1 cellular context compared by ENCODE assay signal in genomic region chr4:168474660-168475320, GRCh38.
TF ChIP-seq lines count a peak whose summit lies in the region.

No MANE protein-coding gene starts in this region.

TF ChIP-seq in HCT116, 20 proteins besides CTCF, POLR2A, EP300 and RAD21 (continued from another document):
- no peak for TF ChIP-seq YY1 (IDR thresholded peaks at IDR 0.05; ENCODE audit: extremely low read depth, insufficient replicate concordance, low read depth, low read length)
- TF ChIP-seq JUND (IDR thresholded peaks at IDR 0.05) = no peak
- TF ChIP-seq TCF7L2 (IDR thresholded peaks at IDR 0.05; ENCODE audit: borderline replicate concordance, extremely low read depth, insufficient read depth, insufficient read length) = no peak
- no peak for TF ChIP-seq ZFX (IDR thresholded peaks at IDR 0.05)
- no peak for TF ChIP-seq EZH2phosphoT487 (IDR thresholded peaks at IDR 0.05; ENCODE audit: borderline replicate concordance)
- no peak for TF ChIP-seq ZNF274 (IDR thresholded peaks at IDR 0.05; ENCODE audit: low read depth, low read length)
- no peak for TF ChIP-seq ATF3 (IDR thresholded peaks at IDR 0.05)
- TF ChIP-seq REST (IDR thresholded peaks at IDR 0.05; ENCODE audit: low read depth) = no peak
- no peak for TF ChIP-seq CBX3 (IDR thresholded peaks at IDR 0.05; ENCODE audit: low read depth)
- no peak for TF ChIP-seq ZBTB33 (IDR thresholded peaks at IDR 0.05; ENCODE audit: extremely low read depth, insufficient replicate concordance, low read length)
- TF ChIP-seq SIN3A (IDR thresholded peaks at IDR 0.05; ENCODE audit: low read depth) = no peak
- TF ChIP-seq MAX (IDR thresholded peaks at IDR 0.05) = no peak
- TF ChIP-seq CEBPB (IDR thresholded peaks at IDR 0.05; ENCODE audit: low read depth) = no peak
- TF ChIP-seq SRF (IDR thresholded peaks at IDR 0.05; ENCODE audit: low read depth) = no peak
- no peak for TF ChIP-seq SP1 (IDR thresholded peaks at IDR 0.05; ENCODE audit: low read depth)
- TF ChIP-seq POLR2AphosphoS5 (IDR thresholded peaks at IDR 0.05; ENCODE audit: low read depth, low read length) = no peak
- no peak for TF ChIP-seq FOSL1 (IDR thresholded peaks at IDR 0.05; ENCODE audit: low read depth)
- TF ChIP-seq ELF1 (IDR thresholded peaks at IDR 0.05; ENCODE audit: borderline replicate concordance, low read depth) = no peak
